23 cellular contexts compared by ENCODE assay signal in the genomic region with DNA sequence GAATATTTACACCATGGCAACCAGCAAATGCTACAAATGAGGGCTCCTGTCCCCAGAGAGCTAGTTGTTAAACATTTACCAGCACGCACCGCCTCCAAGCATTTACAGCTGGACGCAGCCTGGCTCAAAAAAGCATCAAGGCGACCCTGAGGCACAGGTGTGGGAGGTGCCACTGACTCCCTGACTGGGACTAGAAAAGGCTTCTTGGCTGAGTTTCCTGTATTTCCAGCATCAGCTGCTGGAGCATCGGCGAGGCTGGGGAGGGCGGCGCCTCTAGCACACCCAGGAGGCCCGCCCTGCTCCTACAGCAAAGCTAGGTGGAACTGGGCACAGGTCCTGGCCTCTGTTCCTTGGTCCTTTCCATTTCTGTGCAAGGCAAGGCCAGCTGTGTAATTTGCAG. TPM values are rescaled to one million over a fixed set of nuclear protein-coding genes. Genes with fewer than 3 reads are reported as not detected.
DNase-seq lines count a peak whose midpoint lies in the region; ATAC-seq and TF ChIP-seq lines count a peak whose summit lies in the region.
"Had no signal": no experiment of that assay in that cellular context is flagged by ENCODE, and none has a peak within 500 bp of the region (broad histone marks: within the 10 kb centered on the region; RNA-seq: fewer than 3 reads in every experiment).

No MANE protein-coding gene starts in this region.

- TF ChIP-seq CTCF in hepatocyte (IDR thresholded peaks at IDR 0.05; ENCODE audit: poor library complexity): no peak
- TF ChIP-seq CTCF in progenitor cell of endocrine pancreas (IDR thresholded peaks at IDR 0.05; ENCODE audit: unreplicated experiment): no peak
- TF ChIP-seq CTCF in CD8-positive, alpha-beta T cell (IDR thresholded peaks at IDR 0.05): no peak

- H3K4me3 Mint-ChIP-seq in progenitor cell of endocrine pancreas (ENCODE audit: low read depth): no peak overlapping the region
- H3K4me3 Mint-ChIP-seq in CD8-positive, alpha-beta T cell: no peak overlapping the region
- H3K4me3 Mint-ChIP-seq: activated CD4-positive, alpha-beta T cell treated with anti-CD3 and anti-CD28 coated beads, Interleukin-2, amount 10 ng/mL, durations not matched to agents 24 days and 14 days; activated naive CD4-positive, alpha-beta T cell treated with anti-CD3 and anti-CD28 coated beads, Interleukin-2, amount 50 U/mL, for 24 hours; activated T-helper 17 cell treated with anti-CD3 and anti-CD28 coated beads, Interleukin-2, amount 50 U/mL, for 72 hours; dendritic cell treated with granulocyte-macrophage colony-stimulating factor and Interleukin-4, amounts not matched to agents 40 ng/mL and 50 ng/mL, for 4 days; mesothelial cell of epicardium; natural killer cell treated with Interleukin-12 subunit alpha and Interleukin-12 subunit beta and Interleukin-15 and Interleukin-18, amount 100 ng/mL, for 72 hours; stimulated activated memory B cell treated with anti-CD40 and anti-IgM and Interleukin-4, amounts not matched to agents 10 μg/mL and 1 μg/mL and 100 μg/mL, for 72 hours had no signal

- no peaks in the 10 kb centered on the region for H3K9me2 ChIP-seq in hepatocyte (replicated peaks; ENCODE audit: insufficient read depth)

- DNase-seq in ELF-1 (ENCODE audit: low read depth, low spot score) (peak; percentile 66), HuH-7 (ENCODE audit: low spot score) (peak; percentile 39), hepatocyte (ENCODE audit: low spot score) (peak; percentile 63), progenitor cell of endocrine pancreas (ENCODE audit: low spot score, unreplicated experiment) (peak; percentile 23), inferior parietal cortex (ENCODE audit: extremely low spot score) (no peak), epidermal melanocyte (ENCODE audit: insufficient read length, low spot score) (no peak)
- no peak for DNase-seq in CD8-positive, alpha-beta T cell
- DNase-seq: activated CD4-positive, alpha-beta T cell treated with anti-CD3 and anti-CD28 coated beads, Interleukin-2, amount 10 ng/mL, durations not matched to agents 24 days and 14 days; KG1; left lung; NCI-H1694; NCI-H2171 treated with DMSO at 0.1 percent for 48 hours; retina; spleen; stimulated activated CD4-positive, alpha-beta T cell treated with anti-CD3 and anti-CD28 coated beads, Interleukin-4, amount 100 ng/mL, for 1 hour had no signal

- no peak overlapping the region for H2AFZ ChIP-seq in hepatocyte

- no peak overlapping the region for H3K4me3 ChIP-seq in hepatocyte
- no peak overlapping the region for H3K4me3 ChIP-seq in CD8-positive, alpha-beta T cell (ENCODE audit: low read depth, low read length)
- H3K4me3 ChIP-seq: left lung, spleen, vagina had no signal

- no peaks in the 10 kb centered on the region for H3K36me3 ChIP-seq in hepatocyte (replicated peaks; ENCODE audit: insufficient read depth, low read depth)
- no peaks in the 10 kb centered on the region for H3K36me3 ChIP-seq in CD8-positive, alpha-beta T cell (ENCODE audit: insufficient read depth, low read length)
- H3K36me3 ChIP-seq: left lung, spleen, vagina had no signal

- 50% methylated on average over 9 of the region's 9 CpGs for WGBS in hepatocyte (ENCODE audit: low lambda C conversion rate, missing lambda C conversion rate)

- CTCF ChIA-PET in CD8-positive, alpha-beta T cell (lab: Charles Lee): no interaction called here

- H3K4me2 ChIP-seq in hepatocyte: peak overlapping the region; percentile 7

- no peak overlapping the region for H3K27ac ChIP-seq in hepatocyte
- no peak overlapping the region for H3K27ac ChIP-seq in CD8-positive, alpha-beta T cell (ENCODE audit: low read depth, low read length)
- H3K27ac ChIP-seq: C4-2B, left lung, spleen, vagina had no signal

- no peaks in the 10 kb centered on the region for H3K9me3 ChIP-seq in hepatocyte (ENCODE audit: low read depth)
- no peaks in the 10 kb centered on the region for H3K9me3 ChIP-seq in CD8-positive, alpha-beta T cell (ENCODE audit: low read length)
- H3K9me3 ChIP-seq: left lung, spleen, vagina had no signal

- intact Hi-C loops in CD8-positive, alpha-beta T cell (cut with DNase I, micrococcal nuclease): no loop called here

- no peaks in the 10 kb centered on the region for H4K20me1 ChIP-seq in hepatocyte (ENCODE audit: insufficient read depth, poor library complexity, severe bottlenecking)

- peaks cover 26% of the 10 kb centered on the region for H3K4me1 Mint-ChIP-seq in progenitor cell of endocrine pancreas (ENCODE audit: low read depth)
- H3K4me1 Mint-ChIP-seq in CD8-positive, alpha-beta T cell (ENCODE audit: low read depth): no peaks in the 10 kb centered on the region
- H3K4me1 Mint-ChIP-seq: activated CD4-positive, alpha-beta T cell treated with anti-CD3 and anti-CD28 coated beads, Interleukin-2, amount 10 ng/mL, durations not matched to agents 24 days and 14 days; activated naive CD4-positive, alpha-beta T cell treated with anti-CD3 and anti-CD28 coated beads, Interleukin-2, amount 50 U/mL, for 24 hours; activated T-helper 17 cell treated with anti-CD3 and anti-CD28 coated beads, Interleukin-2, amount 50 U/mL, for 72 hours; mesothelial cell of epicardium; stimulated activated memory B cell treated with anti-CD40 and anti-IgM and Interleukin-4, amounts not matched to agents 10 μg/mL and 1 μg/mL and 100 μg/mL, for 72 hours had no signal

- no peak for ATAC-seq in CD8-positive, alpha-beta T cell
- ATAC-seq: activated T-helper 17 cell treated with anti-CD3 and anti-CD28 coated beads, Interleukin-2, amount 50 U/mL, for 72 hours; left lung; natural killer cell treated with Interleukin-12 subunit alpha and Interleukin-12 subunit beta and Interleukin-15 and Interleukin-18, amount 100 ng/mL, for 72 hours had no signal

- no peaks in the 10 kb centered on the region for H3K27me3 ChIP-seq in hepatocyte
- no peaks in the 10 kb centered on the region for H3K27me3 ChIP-seq in CD8-positive, alpha-beta T cell (ENCODE audit: insufficient read depth, low read length)
- H3K27me3 ChIP-seq: vagina had no signal

- no peaks in the 10 kb centered on the region for H3K9me3 Mint-ChIP-seq in progenitor cell of endocrine pancreas (ENCODE audit: low read depth)
- H3K9me3 Mint-ChIP-seq in CD8-positive, alpha-beta T cell: no peaks in the 10 kb centered on the region
- H3K9me3 Mint-ChIP-seq: activated CD4-positive, alpha-beta T cell treated with anti-CD3 and anti-CD28 coated beads, Interleukin-2, amount 10 ng/mL, durations not matched to agents 24 days and 14 days; activated naive CD4-positive, alpha-beta T cell treated with anti-CD3 and anti-CD28 coated beads, Interleukin-2, amount 50 U/mL, for 24 hours; activated T-helper 17 cell treated with anti-CD3 and anti-CD28 coated beads, Interleukin-2, amount 50 U/mL, for 72 hours; dendritic cell treated with granulocyte-macrophage colony-stimulating factor and Interleukin-4, amounts not matched to agents 40 ng/mL and 50 ng/mL, for 4 days; mesothelial cell of epicardium; natural killer cell treated with Interleukin-12 subunit alpha and Interleukin-12 subunit beta and Interleukin-15 and Interleukin-18, amount 100 ng/mL, for 72 hours; stimulated activated memory B cell treated with anti-CD40 and anti-IgM and Interleukin-4, amounts not matched to agents 10 μg/mL and 1 μg/mL and 100 μg/mL, for 72 hours had no signal

- H3K27ac Mint-ChIP-seq in progenitor cell of endocrine pancreas: peak overlapping the region; percentile 62
- H3K27ac Mint-ChIP-seq in CD8-positive, alpha-beta T cell: no peak overlapping the region
- H3K27ac Mint-ChIP-seq: activated CD4-positive, alpha-beta T cell treated with anti-CD3 and anti-CD28 coated beads, Interleukin-2, amount 10 ng/mL, durations not matched to agents 24 days and 14 days; activated naive CD4-positive, alpha-beta T cell treated with anti-CD3 and anti-CD28 coated beads, Interleukin-2, amount 50 U/mL, for 24 hours; activated T-helper 17 cell treated with anti-CD3 and anti-CD28 coated beads, Interleukin-2, amount 50 U/mL, for 72 hours; dendritic cell treated with granulocyte-macrophage colony-stimulating factor and Interleukin-4, amounts not matched to agents 40 ng/mL and 50 ng/mL, for 4 days; mesothelial cell of epicardium; natural killer cell treated with Interleukin-12 subunit alpha and Interleukin-12 subunit beta and Interleukin-15 and Interleukin-18, amount 100 ng/mL, for 72 hours; stimulated activated memory B cell treated with anti-CD40 and anti-IgM and Interleukin-4, amounts not matched to agents 10 μg/mL and 1 μg/mL and 100 μg/mL, for 72 hours had no signal

- H3K27me3 Mint-ChIP-seq in progenitor cell of endocrine pancreas: no peaks in the 10 kb centered on the region
- H3K27me3 Mint-ChIP-seq in CD8-positive, alpha-beta T cell (ENCODE audit: low read depth): peaks cover 14% of the 10 kb centered on the region

- H3K4me1 ChIP-seq in hepatocyte (ENCODE audit: insufficient read depth): peaks cover 3% of the 10 kb centered on the region
- H3K4me1 ChIP-seq in CD8-positive, alpha-beta T cell (ENCODE audit: insufficient read depth, low read length): no peaks in the 10 kb centered on the region
- H3K4me1 ChIP-seq: left lung, spleen, vagina had no signal

- H3K79me2 ChIP-seq in hepatocyte: no peaks in the 10 kb centered on the region

- POLR2A ChIA-PET in CD8-positive, alpha-beta T cell (lab: Charles Lee): no interaction called here

- no peaks in the 10 kb centered on the region for H3K36me3 Mint-ChIP-seq in progenitor cell of endocrine pancreas (ENCODE audit: insufficient read depth)
- H3K36me3 Mint-ChIP-seq in CD8-positive, alpha-beta T cell: no peaks in the 10 kb centered on the region
- H3K36me3 Mint-ChIP-seq: activated naive CD4-positive, alpha-beta T cell treated with anti-CD3 and anti-CD28 coated beads, Interleukin-2, amount 50 U/mL, for 24 hours; mesothelial cell of epicardium; natural killer cell treated with Interleukin-12 subunit alpha and Interleukin-12 subunit beta and Interleukin-15 and Interleukin-18, amount 100 ng/mL, for 72 hours; stimulated activated memory B cell treated with anti-CD40 and anti-IgM and Interleukin-4, amounts not matched to agents 10 μg/mL and 1 μg/mL and 100 μg/mL, for 72 hours had no signal

RNA-seq across cellular contexts. Expression of a gene that starts 43.4 kb away (rescaled TPM):
- total RNA-seq in hepatocyte (25.1 and 30.0 TPM in 2 replicates), progenitor cell of endocrine pancreas (27.5 and 31.1 TPM in 2 replicates)
- polyA plus RNA-seq in hepatocyte: 7.9 and 10.7 TPM in 2 replicates
- 10 to 100 TPM; 28.5 to 31.6 TPM for total RNA-seq in CD8-positive, alpha-beta T cell

Comparison
In these comparisons a context has a peak if more than half of its experiments do, and no peak if none do; other contexts are left out.
1. DNase-seq: peak in ELF-1 (single experiment), HuH-7 (single experiment), hepatocyte (single experiment) and progenitor cell of endocrine pancreas (single experiment); none in CD8-positive, alpha-beta T cell (0 of 7), inferior parietal cortex (single experiment) and epidermal melanocyte (single experiment).